33 cellular contexts compared by ENCODE assay signal in the genomic region with DNA sequence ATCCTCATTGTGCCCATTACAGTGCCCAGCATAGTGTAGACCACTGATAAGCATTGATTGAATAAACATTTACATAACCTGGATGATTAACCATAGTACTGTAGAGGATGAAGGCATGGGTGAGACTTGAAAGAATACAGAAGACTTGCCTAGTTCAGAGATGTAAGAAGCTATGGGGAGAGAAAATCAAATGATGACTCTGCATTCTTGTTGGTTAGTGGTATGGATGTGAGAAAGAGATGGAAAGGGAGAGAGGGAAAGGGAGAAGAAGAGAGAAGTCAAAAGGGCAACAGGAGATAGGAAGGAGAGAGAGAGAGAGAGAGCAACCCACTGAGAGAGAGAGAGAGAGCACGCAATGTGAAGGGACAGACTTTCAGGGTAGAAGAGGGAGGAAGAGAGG. TPM values are rescaled to one million over a fixed set of nuclear protein-coding genes. Genes with fewer than 3 reads are reported as not detected.
"Had no signal": no experiment of that assay in that cellular context is flagged by ENCODE, and none has a peak within 500 bp of the region (broad histone marks: within the 10 kb centered on the region; RNA-seq: fewer than 3 reads in every experiment).

No MANE protein-coding gene starts in this region.

- DNase-seq: activated B cell treated with CpG ODN at 0.5 μM for 24 hours; activated CD4-positive, alpha-beta memory T cell treated with anti-CD3 and anti-CD28 coated beads for 36 hours; activated CD4-positive, alpha-beta T cell treated with anti-CD3 and anti-CD28 coated beads for 1 hour; activated CD4-positive, alpha-beta T cell treated with anti-CD3 and anti-CD28 coated beads for 36 hours; activated CD4-positive, alpha-beta T cell treated with anti-CD3 and anti-CD28 coated beads for 48 hours; activated CD4-positive, alpha-beta T cell treated with anti-CD3 and anti-CD28 coated beads, Interleukin-2, amount 10 ng/mL, durations not matched to agents 7 days and 5 days; activated CD8-positive, alpha-beta memory T cell treated with anti-CD3 and anti-CD28 coated beads, Interleukin-2, amount 50 U/mL, for 4 hours; activated CD8-positive, alpha-beta T cell treated with anti-CD3 and anti-CD28 coated beads for 36 hours; activated effector memory CD4-positive, alpha-beta T cell treated with anti-CD3 and anti-CD28 coated beads, Interleukin-2, amount 50 U/mL, for 16 hours; activated gamma-delta T cell treated with Interleukin-2 at 50 U/mL for 16 hours; activated naive CD4-positive, alpha-beta T cell; activated naive CD4-positive, alpha-beta T cell treated with anti-CD3 and anti-CD28 coated beads for 36 hours; activated naive CD4-positive, alpha-beta T cell treated with anti-CD3 and anti-CD28 coated beads, Interleukin-2, amount 50 U/mL, for 16 hours; activated naive CD8-positive, alpha-beta T cell treated with anti-CD3 and anti-CD28 coated beads for 36 hours; activated T-cell treated with anti-CD3 and anti-CD28 coated beads for 4 hours; activated T-cell treated with anti-CD3 and anti-CD28 coated beads, Interleukin-2, amount 50 U/mL, for 1 hour; activated T-cell treated with anti-CD3 and anti-CD28 coated beads, Interleukin-2, amount 50 U/mL, for 4 hours; activated T-cell treated with anti-CD3 and anti-CD28 coated beads, Interleukin-2, amount 50 U/mL, for 72 hours; adrenal gland; amniotic stem cell; aorta; body of pancreas; brain microvascular endothelial cell; central memory CD4-positive, alpha-beta T cell; T-helper 17 cell had no signal

- H3K36me3 Mint-ChIP-seq: activated CD4-positive, alpha-beta memory T cell treated with anti-CD3 and anti-CD28 coated beads for 36 hours; activated naive CD4-positive, alpha-beta T cell treated with anti-CD3 and anti-CD28 coated beads, Interleukin-2, amount 50 U/mL, for 72 hours; activated naive CD8-positive, alpha-beta T cell treated with anti-CD3 and anti-CD28 coated beads for 36 hours had no signal

- H3K27ac ChIP-seq: adrenal gland, body of pancreas, brain microvascular endothelial cell, breast epithelium, VCaP had no signal

- H3K27me3 Mint-ChIP-seq: activated B cell treated with CpG ODN at 0.5 μM for 24 hours had no signal

- H3K9me3 ChIP-seq: adrenal gland, body of pancreas, breast epithelium had no signal

- H3K36me3 ChIP-seq: adrenal gland, brain microvascular endothelial cell, breast epithelium had no signal

- H3K27me3 ChIP-seq: adrenal gland, body of pancreas, brain microvascular endothelial cell, breast epithelium had no signal

- H3K4me3 ChIP-seq: adrenal gland, body of pancreas, breast epithelium had no signal

- H3K4me1 Mint-ChIP-seq: activated T-helper 17 cell treated with anti-CD3 and anti-CD28 coated beads, Interleukin-2, amount 50 U/mL, for 72 hours had no signal

- H3K4me1 ChIP-seq: adrenal gland, breast epithelium had no signal

- H3K9me3 Mint-ChIP-seq: activated B cell treated with CpG ODN at 0.5 μM for 24 hours; activated CD4-positive, alpha-beta memory T cell treated with anti-CD3 and anti-CD28 coated beads for 36 hours; activated CD4-positive, alpha-beta T cell treated with anti-CD3 and anti-CD28 coated beads, Interleukin-2, amount 10 ng/mL, durations not matched to agents 7 days and 5 days; activated CD8-positive, alpha-beta T cell treated with anti-CD3 and anti-CD28 coated beads for 36 hours; activated naive CD4-positive, alpha-beta T cell treated with anti-CD3 and anti-CD28 coated beads for 36 hours; activated naive CD4-positive, alpha-beta T cell treated with anti-CD3 and anti-CD28 coated beads, Interleukin-2, amount 50 U/mL, for 72 hours; activated naive CD8-positive, alpha-beta T cell treated with anti-CD3 and anti-CD28 coated beads for 36 hours; activated T-cell treated with anti-CD3 and anti-CD28 coated beads, Interleukin-2, amount 50 U/mL, for 4 hours; activated T-cell treated with anti-CD3 and anti-CD28 coated beads, Interleukin-2, amount 50 U/mL, for 72 hours; activated T-helper 1 cell treated with anti-CD3 and anti-CD28 coated beads, Interleukin-12 subunit alpha, Interleukin-12 subunit beta, Interleukin-2, Interleukin-4 antibody, amounts not matched to agents 30 ng/mL and 10 ng/mL and 1 ng/mL, durations not matched to agents 14 hours and 24 hours and 36 hours; activated T-helper 17 cell treated with anti-CD3 and anti-CD28 coated beads, Interleukin-2, amount 50 U/mL, for 72 hours had no signal

- FAIRE-seq: TTC549 had no signal

- H3K27ac Mint-ChIP-seq: activated B cell treated with CpG ODN at 0.5 μM for 24 hours; activated CD4-positive, alpha-beta memory T cell treated with anti-CD3 and anti-CD28 coated beads for 36 hours; activated CD4-positive, alpha-beta T cell treated with anti-CD3 and anti-CD28 coated beads for 36 hours; activated CD4-positive, alpha-beta T cell treated with anti-CD3 and anti-CD28 coated beads, Interleukin-2, amount 10 ng/mL, durations not matched to agents 7 days and 5 days; activated CD8-positive, alpha-beta T cell treated with anti-CD3 and anti-CD28 coated beads for 36 hours; activated naive CD4-positive, alpha-beta T cell treated with anti-CD3 and anti-CD28 coated beads for 36 hours; activated naive CD4-positive, alpha-beta T cell treated with anti-CD3 and anti-CD28 coated beads, Interleukin-2, amount 50 U/mL, for 72 hours; activated naive CD8-positive, alpha-beta T cell treated with anti-CD3 and anti-CD28 coated beads for 36 hours; activated T-cell treated with anti-CD3 and anti-CD28 coated beads, Interleukin-2, amount 50 U/mL, for 72 hours; activated T-helper 1 cell treated with anti-CD3 and anti-CD28 coated beads, Interleukin-12 subunit alpha, Interleukin-12 subunit beta, Interleukin-2, Interleukin-4 antibody, amounts not matched to agents 30 ng/mL and 10 ng/mL and 1 ng/mL, durations not matched to agents 14 hours and 24 hours and 36 hours; activated T-helper 17 cell treated with anti-CD3 and anti-CD28 coated beads, Interleukin-2, amount 50 U/mL, for 72 hours; T-helper 17 cell had no signal

- H3K4me3 Mint-ChIP-seq: activated B cell treated with CpG ODN at 0.5 μM for 24 hours; activated CD4-positive, alpha-beta memory T cell treated with anti-CD3 and anti-CD28 coated beads for 36 hours; activated CD4-positive, alpha-beta T cell treated with anti-CD3 and anti-CD28 coated beads for 36 hours; activated CD4-positive, alpha-beta T cell treated with anti-CD3 and anti-CD28 coated beads, Interleukin-2, amount 10 ng/mL, durations not matched to agents 7 days and 5 days; activated CD8-positive, alpha-beta T cell treated with anti-CD3 and anti-CD28 coated beads for 36 hours; activated naive CD4-positive, alpha-beta T cell treated with anti-CD3 and anti-CD28 coated beads for 36 hours; activated naive CD8-positive, alpha-beta T cell treated with anti-CD3 and anti-CD28 coated beads for 36 hours; activated T-cell treated with anti-CD3 and anti-CD28 coated beads, Interleukin-2, amount 50 U/mL, for 4 hours; activated T-cell treated with anti-CD3 and anti-CD28 coated beads, Interleukin-2, amount 50 U/mL, for 72 hours; activated T-helper 1 cell treated with anti-CD3 and anti-CD28 coated beads, Interleukin-12 subunit alpha, Interleukin-12 subunit beta, Interleukin-2, Interleukin-4 antibody, amounts not matched to agents 30 ng/mL and 10 ng/mL and 1 ng/mL, durations not matched to agents 14 hours and 24 hours and 36 hours; activated T-helper 17 cell treated with anti-CD3 and anti-CD28 coated beads, Interleukin-2, amount 50 U/mL, for 72 hours; T-helper 17 cell had no signal

- ATAC-seq: activated CD4-positive, alpha-beta T cell treated with anti-CD3 and anti-CD28 coated beads for 36 hours; activated CD8-positive, alpha-beta T cell treated with anti-CD3 and anti-CD28 coated beads for 36 hours; activated naive CD4-positive, alpha-beta T cell treated with anti-CD3 and anti-CD28 coated beads, Interleukin-2, amount 50 U/mL, for 72 hours; activated T-cell treated with anti-CD3 and anti-CD28 coated beads, Interleukin-2, amount 50 U/mL, for 4 hours; activated T-cell treated with anti-CD3 and anti-CD28 coated beads, Interleukin-2, amount 50 U/mL, for 72 hours; activated T-helper 17 cell treated with anti-CD3 and anti-CD28 coated beads, Interleukin-2, amount 50 U/mL, for 72 hours; body of pancreas; T-helper 17 cell had no signal

RNA-seq across cellular contexts. Expression of gene KCTD16, which starts 27.0 kb away (rescaled TPM):
- total RNA-seq: activated B cell treated with CpG ODN at 0.5 μM for 24 hours; activated T-cell treated with anti-CD3 and anti-CD28 coated beads, Interleukin-2, amount 50 U/mL, for 4 hours; activated T-helper 1 cell treated with anti-CD3 and anti-CD28 coated beads, Interleukin-12 subunit alpha, Interleukin-12 subunit beta, Interleukin-2, Interleukin-4 antibody, amounts not matched to agents 30 ng/mL and 10 ng/mL and 1 ng/mL, durations not matched to agents 14 hours and 24 hours and 36 hours; T-helper 1 cell treated with Interleukin-12 subunit alpha and Interleukin-12 subunit beta and Interleukin-4 antibody, amounts not matched to agents 30 ng/mL and 1 ng/mL, for 36 hours; T-helper 17 cell; T-helper 2 cell treated with Interferon-gamma antibody and Interleukin-4, amounts not matched to agents 100 ng/mL and 5 ng/mL, for 36 hours had no signal
